In genomic region chr3:155158361-155159037, GRCh38 we compare ENCODE assay signal across 21 cellular contexts.
DNase-seq lines count a peak whose midpoint lies in the region; ATAC-seq, FAIRE-seq and TF ChIP-seq lines count a peak whose summit lies in the region.
"Had no signal": no experiment of that assay in that cellular context is flagged by ENCODE, and none has a peak within 500 bp of the region (broad histone marks: within the 10 kb centered on the region; RNA-seq: fewer than 3 reads in every experiment).

No MANE protein-coding gene starts in this region.

- TF ChIP-seq POLR2A in HepG2 (IDR thresholded peaks at IDR 0.05; ENCODE audit: insufficient read depth in 1 of 2, low read depth in 2 of 2, low read length in 2 of 2) (no peak), right lobe of liver (IDR thresholded peaks at IDR 0.05) (no peak), GM12891 (IDR thresholded peaks at IDR 0.05; ENCODE audit: low read depth, low read length) (no peak)

- H2AFZ ChIP-seq in HepG2 (ENCODE audit: low read length) = no peak overlapping the region

- H3K4me2 ChIP-seq in HepG2 (ENCODE audit: low read depth, low read length) = no peak overlapping the region

- no peak for TF ChIP-seq CTCF in HepG2 (CRISPR knock-in tag; IDR thresholded peaks at IDR 0.05)
- TF ChIP-seq CTCF in right lobe of liver (IDR thresholded peaks at IDR 0.05) = no peak
- no peak for TF ChIP-seq CTCF in GM20000 (IDR thresholded peaks at IDR 0.05; ENCODE audit: extremely low read depth, missing control alignments)

- H3K9me3 ChIP-seq in HepG2 (ENCODE audit: low read length) (no peaks in the 10 kb centered on the region), right lobe of liver (no peaks in the 10 kb centered on the region)
- H3K9me3 ChIP-seq: Caco-2 had no signal

- H3K36me3 ChIP-seq in HepG2 (replicated peaks in 1 of 2; ENCODE audit: control insufficient read depth in 1 of 2, insufficient read depth in 2 of 2, low read length in 2 of 2) = no peaks in the 10 kb centered on the region
- H3K36me3 ChIP-seq in right lobe of liver = no peaks in the 10 kb centered on the region

- DNase-seq in HepG2 (ENCODE audit: low spot score) = no peak
- DNase-seq in right lobe of liver = no peak
- peak; percentile 15 for DNase-seq in M059J (ENCODE audit: low read depth)
- DNase-seq in fibroblast of gingiva (ENCODE audit: low read depth) = peak; percentile 25
- no peak for DNase-seq in GM20000 (ENCODE audit: low spot score)
- no peak for DNase-seq in glomerular visceral epithelial cell (ENCODE audit: extremely low spot score)
- DNase-seq in GM12891 (ENCODE audit: insufficient read length, low spot score) = no peak
- DNase-seq: C1 segment of cervical spinal cord; Caco-2; CD4-positive, alpha-beta memory T cell; GF-D8; H7; MV-4-11; NCI-H146; NCI-H446 treated with DMSO at 0.1 percent for 48 hours; RPMI8226; SHP77; T-helper 17 cell had no signal

- TF ChIP-seq EP300 in HepG2 (IDR thresholded peaks at IDR 0.05; ENCODE audit: low read depth in 2 of 2, low read length in 2 of 2) (no peak), HepG2 (CRISPR knock-in tag; IDR thresholded peaks at IDR 0.05; ENCODE audit: borderline replicate concordance) (no peak)

- in situ Hi-C loops in HepG2 (cut with HindIII; ENCODE audit: extremely low pct_ligation_motif_present, low pct_unique_long_range_greater_than_20kb) = no loop called here

- H3K4me1 ChIP-seq in HepG2 (ENCODE audit: insufficient read depth, low read length) = 0 out of 2 replicates have a peak, but pooled peaks cover 5% of the 10 kb centered on the region
- peaks cover 0 to 15% (median 4%) of the 10 kb centered on the region in 4 donors for H3K4me1 ChIP-seq in right lobe of liver
- H3K4me1 ChIP-seq: Caco-2 had no signal

- intact Hi-C loops in HepG2 (cut with micrococcal nuclease; ENCODE audit: unreplicated experiment) (no loop called here), right lobe of liver (cut with DNase I) (no loop called here)

- ATAC-seq in HepG2 (no peak), right lobe of liver (no peak)
- ATAC-seq: T-helper 17 cell had no signal

- no peak overlapping the region for H3K4me3 ChIP-seq in HepG2 (replicated peaks in 1 of 3; ENCODE audit: insufficient read depth in 1 of 3, low read depth in 2 of 3, low read length in 3 of 3)
- no peak overlapping the region for H3K4me3 ChIP-seq in right lobe of liver
- H3K4me3 ChIP-seq: SK-N-MC had no signal

- H3K79me2 ChIP-seq in HepG2 (ENCODE audit: insufficient read depth, low read length) = no peaks in the 10 kb centered on the region

- H3K27me3 ChIP-seq in HepG2 (ENCODE audit: control insufficient read depth in 1 of 2, insufficient read depth in 2 of 2, low read length in 2 of 2) (no peaks in the 10 kb centered on the region), right lobe of liver (no peaks in the 10 kb centered on the region)

- POLR2A ChIA-PET in HepG2 (lab: Yijun Ruan, JAX) = no interaction called here

- no peak overlapping the region for H3K9ac ChIP-seq in HepG2 (ENCODE audit: insufficient read depth, low read depth, low read length)

- no TSS peak for BruUV-seq in HepG2 (replicated peaks; lab: Mats Ljungman, UMichigan)

- TF ChIP-seq RAD21 in HepG2 (CRISPR knock-in tag; IDR thresholded peaks at IDR 0.05) = no peak

- FAIRE-seq in HepG2 (lab: Jason Lieb, UNC) = no peak
- FAIRE-seq in GM12891 (lab: Jason Lieb, UNC) = no peak
- FAIRE-seq: GM12892, GM19239 had no signal

- H4K20me1 ChIP-seq in HepG2 (ENCODE audit: insufficient read depth, low read length) = no peaks in the 10 kb centered on the region

- WGBS in HepG2 (ENCODE audit: low lambda C conversion rate) = 40% methylated on average over 9 of the region's 9 CpGs
- WGBS in right lobe of liver (ENCODE audit: insufficient coverage, low coverage, low lambda C conversion rate, missing lambda C conversion rate) = 70% methylated on average over 9 of the region's 9 CpGs

- H3K27ac ChIP-seq in HepG2 (ENCODE audit: extremely low read length, insufficient read depth, low read length) (no peak overlapping the region), right lobe of liver (no peak overlapping the region)
- H3K27ac ChIP-seq: SK-N-MC had no signal

- CTCF ChIA-PET in HepG2 (lab: Yijun Ruan, JAX; ENCODE audit: low intra/inter-chr PET ratio, low total read pairs) = no interaction called here

TF ChIP-seq in HepG2, 621 proteins besides CTCF, POLR2A, EP300 and RAD21:
- no peak for TF ChIP-seq ZNF33B (CRISPR knock-in tag; IDR thresholded peaks at IDR 0.05)
- TF ChIP-seq MAFF (IDR thresholded peaks at IDR 0.05; ENCODE audit: low read depth, low read length) = peak; percentile 87
- TF ChIP-seq MAFK (conservative IDR thresholded peaks at IDR 0.05 in 1 of 2, IDR thresholded peaks at IDR 0.05 in 1 of 2; ENCODE audit: low read length in 2 of 2) = peak; percentile 69 to 86

TF ChIP-seq in GM12891, 5 proteins besides CTCF, POLR2A, EP300 and RAD21:
- TF ChIP-seq POLR2AphosphoS5 (IDR thresholded peaks at IDR 0.05; ENCODE audit: low read depth, low read length) = no peak
- no peak for TF ChIP-seq TAF1 (IDR thresholded peaks at IDR 0.05; ENCODE audit: low read depth, low read length)
- TF ChIP-seq SPI1 (IDR thresholded peaks at IDR 0.05; ENCODE audit: low read depth, low read length) = no peak
- no peak for TF ChIP-seq POU2F2 (IDR thresholded peaks at IDR 0.05; ENCODE audit: low read depth, low read length)
- TF ChIP-seq PAX5 (IDR thresholded peaks at IDR 0.05; ENCODE audit: insufficient read depth, low read length, severe bottlenecking) = no peak

Comparison
In these comparisons a context has a peak if more than half of its experiments do, and no peak if none do; other contexts are left out.
1. DNase-seq: peak in M059J (single experiment) and fibroblast of gingiva (single experiment); none in HepG2 (single experiment), right lobe of liver (0 of 3), GM20000 (single experiment), glomerular visceral epithelial cell (single experiment) and GM12891 (single experiment).